In the genomic region with DNA sequence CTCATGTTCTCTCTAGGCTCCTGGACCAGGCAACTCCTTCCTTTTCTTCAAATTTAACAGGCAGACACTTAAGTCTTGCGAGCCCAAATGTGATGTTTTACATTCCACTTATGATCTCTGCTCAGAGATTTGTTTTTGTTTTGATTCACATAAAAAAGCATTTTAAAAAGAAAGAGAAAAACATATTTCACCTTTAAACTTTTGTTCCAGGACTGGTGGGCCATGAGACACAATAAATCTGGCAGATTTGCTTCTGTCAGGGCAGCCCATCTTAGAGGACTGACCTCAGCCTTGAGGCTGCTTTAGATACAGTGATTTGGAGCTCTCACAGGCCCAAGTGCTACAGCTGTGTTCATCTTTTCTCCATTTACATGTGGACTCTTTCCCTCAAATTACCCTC, we compare ENCODE assay signal across 15 cellular contexts. TPM values are rescaled to one million over a fixed set of nuclear protein-coding genes. Genes with fewer than 3 reads are reported as not detected.
DNase-seq lines count a peak whose midpoint lies in the region; ATAC-seq and TF ChIP-seq lines count a peak whose summit lies in the region.
"Had no signal": no experiment of that assay in that cellular context is flagged by ENCODE, and none has a peak within 500 bp of the region (broad histone marks: within the 10 kb centered on the region; RNA-seq: fewer than 3 reads in every experiment).

No MANE protein-coding gene starts in this region.

- ATAC-seq in HG02588 (IDR thresholded peaks at IDR 0.05; ENCODE audit: unreplicated experiment): no peak
- ATAC-seq: stimulated activated naive B cell treated with anti-CD40 and anti-IgM and Interleukin-4, amounts not matched to agents 10 μg/mL and 1 μg/mL and 100 μg/mL, for 72 hours had no signal

- DNase-seq in coronary artery (ENCODE audit: low spot score): no peak
- DNase-seq in nephron progenitor cell: no peak
- no peak for DNase-seq in suprapubic skin (ENCODE audit: low spot score in 2 of 2)
- DNase-seq in DMS79 treated with DMSO at 0.1 percent for 48 hours (lab: John Stamatoyannopoulos, UW): no peak
- DNase-seq in GM13977 (ENCODE audit: low spot score): no peak
- DNase-seq: activated CD4-positive, alpha-beta T cell treated with anti-CD3 and anti-CD28 coated beads, Interleukin-2, amount 50 U/mL, for 48 hours; activated naive CD4-positive, alpha-beta T cell treated with anti-CD3 and anti-CD28 coated beads, Interleukin-2, amount 10 ng/mL, durations not matched to agents 7 days and 5 days; activated T-cell treated with anti-CD3 and anti-CD28 coated beads, Interleukin-2, amount 50 U/mL, for 1 hour; hippocampal formation; NCI-H1694 treated with DMSO at 0.1 percent for 48 hours; nucleus accumbens; stimulated activated naive B cell treated with anti-CD40 and anti-IgM and Interleukin-4, amounts not matched to agents 10 μg/mL and 1 μg/mL and 100 μg/mL, for 72 hours had no signal

- TF ChIP-seq CTCF in KMS-11 (conservative IDR thresholded peaks at IDR 0.05; ENCODE audit: low read depth, low read length) (no peak), coronary artery (IDR thresholded peaks at IDR 0.05) (no peak), nephron progenitor cell (IDR thresholded peaks at IDR 0.05) (no peak), suprapubic skin (IDR thresholded peaks at IDR 0.05) (no peak), GM13977 (IDR thresholded peaks at IDR 0.05; ENCODE audit: extremely low read depth, insufficient read depth, missing control alignments) (no peak)

- H3K9me3 Mint-ChIP-seq in nephron progenitor cell: no peaks in the 10 kb centered on the region
- H3K9me3 Mint-ChIP-seq: activated naive CD4-positive, alpha-beta T cell treated with anti-CD3 and anti-CD28 coated beads, Interleukin-2, amount 10 ng/mL, durations not matched to agents 7 days and 5 days; brain; stimulated activated naive B cell treated with anti-CD40 and anti-IgM and Interleukin-4, amounts not matched to agents 10 μg/mL and 1 μg/mL and 100 μg/mL, for 72 hours had no signal

- H3K4me1 Mint-ChIP-seq in nephron progenitor cell: peaks cover 86% of the 10 kb centered on the region

- H3K4me3 ChIP-seq in KMS-11 (IDR thresholded peaks at IDR 0.05; ENCODE audit: insufficient read depth, low read depth, low read length) (no peak overlapping the region), coronary artery (peak overlapping the region; percentile 78), suprapubic skin (no peak overlapping the region)

- H3K4me3 Mint-ChIP-seq in nephron progenitor cell: no peak overlapping the region
- H3K4me3 Mint-ChIP-seq: activated naive CD4-positive, alpha-beta T cell treated with anti-CD3 and anti-CD28 coated beads, Interleukin-2, amount 10 ng/mL, durations not matched to agents 7 days and 5 days; brain; stimulated activated naive B cell treated with anti-CD40 and anti-IgM and Interleukin-4, amounts not matched to agents 10 μg/mL and 1 μg/mL and 100 μg/mL, for 72 hours had no signal

- H3K36me3 ChIP-seq in KMS-11 (ENCODE audit: insufficient read depth): no peaks in the 10 kb centered on the region
- H3K36me3 ChIP-seq in suprapubic skin: no peaks in the 10 kb centered on the region

- peak overlapping the region; percentile 58 for H3K27ac Mint-ChIP-seq in nephron progenitor cell
- H3K27ac Mint-ChIP-seq: activated naive CD4-positive, alpha-beta T cell treated with anti-CD3 and anti-CD28 coated beads, Interleukin-2, amount 10 ng/mL, durations not matched to agents 7 days and 5 days; stimulated activated naive B cell treated with anti-CD40 and anti-IgM and Interleukin-4, amounts not matched to agents 10 μg/mL and 1 μg/mL and 100 μg/mL, for 72 hours had no signal

- H3K9ac ChIP-seq in KMS-11: no peak overlapping the region

- peak overlapping the region; percentile 76; the same call in 1 of the 2 replicates for H3K4me2 ChIP-seq in KMS-11

- peaks cover 4% of the 10 kb centered on the region for H3K27me3 Mint-ChIP-seq in nephron progenitor cell (ENCODE audit: low read depth, poor library complexity)
- H3K27me3 Mint-ChIP-seq: activated naive CD4-positive, alpha-beta T cell treated with anti-CD3 and anti-CD28 coated beads, Interleukin-2, amount 10 ng/mL, durations not matched to agents 7 days and 5 days; stimulated activated naive B cell treated with anti-CD40 and anti-IgM and Interleukin-4, amounts not matched to agents 10 μg/mL and 1 μg/mL and 100 μg/mL, for 72 hours had no signal

- H3K27ac ChIP-seq in KMS-11 (no peak overlapping the region), coronary artery (peak overlapping the region; percentile 95 to 98), suprapubic skin (peak overlapping the region; percentile 26)

- H3K9me3 ChIP-seq in suprapubic skin: no peaks in the 10 kb centered on the region

- no peak for TF ChIP-seq POLR2A in suprapubic skin (IDR thresholded peaks at IDR 0.05)

- H3K4me1 ChIP-seq in KMS-11 (ENCODE audit: low read depth, poor library complexity, severe bottlenecking) (peaks cover 97% of the 10 kb centered on the region), suprapubic skin (peaks cover 58% of the 10 kb centered on the region)

- in situ Hi-C loops in GM13977 (cut with MboI; ENCODE audit: low pct_unique_long_range_greater_than_20kb, low sequenced_read_pairs, unreplicated experiment): no loop called here

- no peak overlapping the region for H2AFZ ChIP-seq in KMS-11 (ENCODE audit: low read depth)

- H3K79me2 ChIP-seq in KMS-11 (ENCODE audit: insufficient read depth, low read depth): peaks cover 38% of the 10 kb centered on the region

- WGBS in suprapubic skin: 85% methylated on average over 1 of the region's 1 CpG

- H4K20me1 ChIP-seq in KMS-11 (ENCODE audit: insufficient read depth): no peaks in the 10 kb centered on the region

- H3K27me3 ChIP-seq in KMS-11 (ENCODE audit: insufficient read depth, low read depth) (no peaks in the 10 kb centered on the region), suprapubic skin (no peaks in the 10 kb centered on the region)

- TF ChIP-seq EP300 in suprapubic skin (IDR thresholded peaks at IDR 0.05): no peak

- peaks cover 2% of the 10 kb centered on the region for H3K36me3 Mint-ChIP-seq in nephron progenitor cell (ENCODE audit: low read depth)
- H3K36me3 Mint-ChIP-seq: activated naive CD4-positive, alpha-beta T cell treated with anti-CD3 and anti-CD28 coated beads, Interleukin-2, amount 10 ng/mL, durations not matched to agents 7 days and 5 days; brain had no signal

RNA-seq across cellular contexts. Expression of a gene that starts 52.0 kb away (rescaled TPM):
- 10 to 100 TPM; 13.2 to 17.1 (median 13.5) TPM for total RNA-seq in suprapubic skin
